ENCODE assay signal across 8 cellular contexts in genomic region chr1:145885738-145886287, GRCh38. TPM values are rescaled to one million over a fixed set of nuclear protein-coding genes. Genes with fewer than 3 reads are reported as not detected.
DNase-seq lines count a peak whose midpoint lies in the region; ATAC-seq and TF ChIP-seq lines count a peak whose summit lies in the region.

Gene ANKRD35, minus strand, starts transcription at chr1:145885866. Its CDS starts 108 bp downstream, at chr1:145885758.

- no peak for TF ChIP-seq CTCF in kidney epithelial cell (IDR thresholded peaks at IDR 0.05; ENCODE audit: insufficient read depth, low read length, poor library complexity, severe bottlenecking)

- H3K4me3 ChIP-seq in kidney epithelial cell (ENCODE audit: low read depth, low read length): peak within 1 kb of the TSS; percentile 38

- peak; percentile 80 for DNase-seq in ACHN
- peak; percentile 78 for DNase-seq in NCI-H2227 treated with DMSO at 0.1 percent for 48 hours (lab: John Stamatoyannopoulos, UW)
- peak; percentile 90 for DNase-seq in activated CD4-positive, CD25-positive, alpha-beta regulatory T cell treated with anti-CD3 and anti-CD28 coated beads, Interleukin-2, amount 50 U/mL, for 72 hours
- peak; percentile 78 for DNase-seq in central memory CD4-positive, alpha-beta T cell
- peak; percentile 38 for DNase-seq in kidney epithelial cell (ENCODE audit: low read depth)
- DNase-seq in stimulated activated CD4-positive, alpha-beta T cell treated with anti-CD3 and anti-CD28 coated beads, Interleukin-12 subunit alpha, Interleukin-12 subunit beta, amount 100 ng/mL, for 48 hours (ENCODE audit: low read depth in 2 of 3, low spot score in 1 of 3): peak; percentile 73 to 87 (median 82)

- in situ Hi-C loops in ACHN (cut with HindIII; ENCODE audit: low pct_ligation_motif_present, low pct_unique_long_range_greater_than_20kb, low sequenced_read_pairs): no loop called here

- peaks cover 7% of the 10 kb centered on the region for H3K27me3 ChIP-seq in kidney epithelial cell (ENCODE audit: control insufficient read depth, insufficient read depth, low read length)

- H3K36me3 ChIP-seq in kidney epithelial cell (ENCODE audit: control insufficient read depth, insufficient read depth, low read length): no peaks in the 10 kb centered on the region

- peak; percentile 99 for ATAC-seq in GM19023 (IDR thresholded peaks at IDR 0.05; ENCODE audit: unreplicated experiment)
- ATAC-seq in HG03139 (IDR thresholded peaks at IDR 0.05; ENCODE audit: unreplicated experiment): peak; percentile 96

RNA-seq across cellular contexts. Expression of gene ANKRD35, which starts in this region (rescaled TPM):
- 0.07 TPM in 1 of 2 replicates, not detected in the other for total RNA-seq in kidney epithelial cell

Comparison
In these comparisons a context has a peak if more than half of its experiments do, and no peak if none do; other contexts are left out.
1. Peak in every context shown above with its lines: DNase-seq, ATAC-seq and H3K4me3 ChIP-seq.
2. Peak in DNase-seq and H3K4me3 ChIP-seq in kidney epithelial cell; RNA of the gene not detected or under 1 TPM.
3. DNase-seq: peak in every context shown above with its lines; median percentile 90 in activated CD4-positive, CD25-positive, alpha-beta regulatory T cell treated with anti-CD3 and anti-CD28 coated beads, Interleukin-2, amount 50 U/mL, for 72 hours; 82 in stimulated activated CD4-positive, alpha-beta T cell treated with anti-CD3 and anti-CD28 coated beads, Interleukin-12 subunit alpha, Interleukin-12 subunit beta, amount 100 ng/mL, for 48 hours; 80 in ACHN; 78 in NCI-H2227 treated with DMSO at 0.1 percent for 48 hours; 78 in central memory CD4-positive, alpha-beta T cell; 38 in kidney epithelial cell.